1 cellular context compared by ENCODE assay signal in the genomic region with DNA sequence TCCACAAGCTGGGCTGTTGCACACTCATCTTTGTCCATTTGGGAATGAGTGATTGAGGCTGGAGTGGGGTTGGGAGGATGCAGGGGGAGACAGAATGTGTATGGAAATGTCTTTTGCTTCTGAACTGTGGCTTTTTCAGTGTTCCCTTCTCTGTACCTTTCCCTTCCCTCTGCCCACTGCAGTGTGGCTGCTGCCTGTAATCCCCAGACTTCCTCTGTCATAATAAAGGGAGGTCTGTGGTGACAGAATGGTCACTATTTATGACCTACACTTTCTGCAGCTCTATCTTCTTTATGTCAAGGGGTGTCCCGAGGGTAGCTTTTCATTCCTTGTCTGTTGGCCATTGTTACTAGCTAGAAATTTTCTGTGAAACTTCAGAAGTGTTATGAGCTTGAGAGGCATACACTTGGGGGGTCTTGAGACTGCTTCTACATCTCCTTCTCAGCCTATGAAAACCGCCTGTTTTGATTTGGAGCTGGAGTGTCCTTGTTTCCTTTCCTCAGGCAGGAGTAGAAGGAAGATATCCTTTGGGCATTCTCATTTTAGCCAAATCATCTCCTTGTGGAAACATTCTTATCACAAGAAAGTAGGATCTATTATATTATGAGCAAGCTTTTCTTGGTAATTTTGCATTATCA.
TF ChIP-seq lines count a peak whose summit lies in the region.

No MANE protein-coding gene starts in this region.

TF ChIP-seq in HepG2, 621 proteins besides CTCF, POLR2A, EP300 and RAD21 (continued from another document):
- TF ChIP-seq FOXA1 (IDR thresholded peaks at IDR 0.05) = no peak
- peak; percentile 30; the same call in 1 of the 2 replicates for TF ChIP-seq FOXA1 (CRISPR knock-in tag; IDR thresholded peaks at IDR 0.05)
- TF ChIP-seq MBD4 (IDR thresholded peaks at IDR 0.05; ENCODE audit: borderline replicate concordance, low read length) = no peak
